In genomic region chr18:57004366-57005121, GRCh38 we compare ENCODE assay signal across 8 cellular contexts.
DNase-seq lines count a peak whose midpoint lies in the region; ATAC-seq and TF ChIP-seq lines count a peak whose summit lies in the region.

No MANE protein-coding gene starts in this region.

- H3K27me3 ChIP-seq in AG04450 (ENCODE audit: control insufficient read depth, insufficient read depth, low read length) (no peaks in the 10 kb centered on the region), OCI-LY1 (ENCODE audit: insufficient read depth, low read length) (no peaks in the 10 kb centered on the region), upper lobe of right lung (no peaks in the 10 kb centered on the region)

- no peak overlapping the region for H3K9ac ChIP-seq in OCI-LY1 (ENCODE audit: low read length)

- H3F3A ChIP-seq in OCI-LY1 (ENCODE audit: insufficient read depth, low read length): no peaks in the 10 kb centered on the region

- DNase-seq in AG04450 (ENCODE audit: low read depth, low spot score) (peak; percentile 3), epithelial cell of prostate (ENCODE audit: low read depth, low spot score) (peak; percentile 26), upper lobe of right lung (no peak), mucosa of gallbladder (ENCODE audit: low spot score) (no peak), NCI-H2081 treated with DMSO at 0.1 percent for 48 hours (lab: John Stamatoyannopoulos, UW) (no peak)

- H3K4me2 ChIP-seq in OCI-LY1 (ENCODE audit: low read length): 0 out of 2 replicates have a peak overlapping the region, but pooled peaks have one; percentile 11

- H3K79me2 ChIP-seq in OCI-LY1 (ENCODE audit: insufficient read depth, low read length): no peaks in the 10 kb centered on the region

- H3K4me1 ChIP-seq in OCI-LY1 (ENCODE audit: insufficient read depth, low read length, severe bottlenecking): peaks cover 22% of the 10 kb centered on the region
- peaks cover 4% of the 10 kb centered on the region for H3K4me1 ChIP-seq in upper lobe of right lung

- H3K27ac ChIP-seq in AG04450 (ENCODE audit: low read depth, low read length) (no peak overlapping the region), OCI-LY1 (ENCODE audit: low read depth, low read length, poor library complexity, severe bottlenecking) (no peak overlapping the region), epithelial cell of prostate (peak overlapping the region; percentile 42), upper lobe of right lung (no peak overlapping the region)

- intact Hi-C loops in upper lobe of right lung (cut with DNase I): no loop called here

- ATAC-seq in GM18511 (IDR thresholded peaks at IDR 0.05; ENCODE audit: unreplicated experiment): peak; percentile 99
- peak; percentile 96 for ATAC-seq in HG02885 (IDR thresholded peaks at IDR 0.05; ENCODE audit: poor library complexity, unreplicated experiment)
- ATAC-seq in upper lobe of right lung: peak; percentile 39

- H3K36me3 ChIP-seq in OCI-LY1 (ENCODE audit: insufficient read depth, low read length) (no peaks in the 10 kb centered on the region), upper lobe of right lung (no peaks in the 10 kb centered on the region)

- CTCF ChIA-PET in AG04450 (lab: Charles Lee): no interaction called here

- H2AFZ ChIP-seq in OCI-LY1 (ENCODE audit: low read length): no peak overlapping the region

- POLR2A ChIA-PET in AG04450 (lab: Yijun Ruan, JAX): no interaction called here

- no peaks in the 10 kb centered on the region for H4K20me1 ChIP-seq in OCI-LY1 (ENCODE audit: insufficient read depth, low read length)

- TF ChIP-seq CTCF in AG04450 (IDR thresholded peaks at IDR 0.05; ENCODE audit: low read depth, low read length): no peak
- TF ChIP-seq CTCF in OCI-LY1 (IDR thresholded peaks at IDR 0.05; ENCODE audit: low read length): no peak
- TF ChIP-seq CTCF in upper lobe of right lung (IDR thresholded peaks at IDR 0.05): no peak

- no peaks in the 10 kb centered on the region for H3K9me2 ChIP-seq in OCI-LY1 (ENCODE audit: low read depth, low read length)

- H3K9me3 ChIP-seq in AG04450 (ENCODE audit: control insufficient read depth, insufficient read depth, low read length): no peaks in the 10 kb centered on the region
- no peaks in the 10 kb centered on the region for H3K9me3 ChIP-seq in OCI-LY1 (ENCODE audit: low read length)
- no peaks in the 10 kb centered on the region for H3K9me3 ChIP-seq in upper lobe of right lung

- H3K4me3 ChIP-seq in AG04450 (ENCODE audit: low read depth, low read length): no peak overlapping the region
- no peak overlapping the region for H3K4me3 ChIP-seq in OCI-LY1 (ENCODE audit: low read depth, low read length, poor library complexity, severe bottlenecking)
- no peak overlapping the region for H3K4me3 ChIP-seq in upper lobe of right lung

Comparison
In these comparisons a context has a peak if more than half of its experiments do, and no peak if none do; other contexts are left out.
1. DNase-seq: peak in AG04450 (single experiment) and epithelial cell of prostate (single experiment); none in upper lobe of right lung (single experiment), mucosa of gallbladder (single experiment) and NCI-H2081 treated with DMSO at 0.1 percent for 48 hours (single experiment).
2. ATAC-seq: peak in every context shown above with its lines; median percentile 99 in GM18511; 96 in HG02885; 39 in upper lobe of right lung.